Comparison of ENCODE assay signal across 8 cellular contexts in genomic region chr6:11496152-11497060, GRCh38. TPM values are rescaled to one million over a fixed set of nuclear protein-coding genes. Genes with fewer than 3 reads are reported as not detected.
A peak's percentile ranks its signal among the peaks of the same experiment; 100 is the strongest.
DNase-seq lines count a peak whose midpoint lies in the region; ATAC-seq, FAIRE-seq and TF ChIP-seq lines count a peak whose summit lies in the region.

No MANE protein-coding gene starts in this region.

- H3K4me1 ChIP-seq in OCI-LY1 (ENCODE audit: insufficient read depth, low read length, severe bottlenecking) (peaks cover 44% of the 10 kb centered on the region), esophagus squamous epithelium (peaks cover 4 to 18% (median 6%) of the 10 kb centered on the region in 3 donors)

- H3K9ac ChIP-seq in OCI-LY1 (ENCODE audit: low read length), result no peak overlapping the region; the same call in 1 of the 2 replicates

- WGBS in esophagus squamous epithelium, 2 donors, result 17 to 18% methylated on average over 11 of the region's 12 CpGs

- no peak overlapping the region for H3K27ac Mint-ChIP-seq in Calu3 (ENCODE audit: unreplicated experiment)
- H3K27ac Mint-ChIP-seq in nephron progenitor cell, result no peak overlapping the region
- H3K27ac Mint-ChIP-seq in stimulated activated naive CD8-positive, alpha-beta T cell treated with anti-CD3 and anti-CD28 coated beads, Interleukin-15, amount 100 ng/mL, for 72 hours, result no peak overlapping the region

- no TSS peak for BruUV-seq in Calu3 (replicated peaks; lab: Mats Ljungman, UMichigan)

- no peak overlapping the region for H3K4me2 ChIP-seq in OCI-LY1 (ENCODE audit: low read length)

- H3K27ac ChIP-seq in OCI-LY1 (ENCODE audit: low read depth, low read length, poor library complexity, severe bottlenecking), result no peak overlapping the region
- peak overlapping the region in 1 of 4 donors; percentile 56 for H3K27ac ChIP-seq in esophagus squamous epithelium

- H3K27me3 ChIP-seq in OCI-LY1 (ENCODE audit: insufficient read depth, low read length), result no peaks in the 10 kb centered on the region
- no peaks in the 10 kb centered on the region for H3K27me3 ChIP-seq in esophagus squamous epithelium

- no peaks in the 10 kb centered on the region for H3K36me3 ChIP-seq in OCI-LY1 (ENCODE audit: insufficient read depth, low read length)
- H3K36me3 ChIP-seq in esophagus squamous epithelium, result no peaks in the 10 kb centered on the region

- H3K9me3 Mint-ChIP-seq in Calu3 (ENCODE audit: low read depth, unreplicated experiment) (no peaks in the 10 kb centered on the region), nephron progenitor cell (peaks cover 17% of the 10 kb centered on the region)
- H3K9me3 Mint-ChIP-seq in stimulated activated naive CD8-positive, alpha-beta T cell treated with anti-CD3 and anti-CD28 coated beads, Interleukin-15, amount 100 ng/mL, for 72 hours, result no peaks in the 10 kb centered on the region

- H3F3A ChIP-seq in OCI-LY1 (ENCODE audit: insufficient read depth, low read length), result no peaks in the 10 kb centered on the region

- peak; percentile 48 for ATAC-seq in GM21390 (IDR thresholded peaks at IDR 0.05; ENCODE audit: unreplicated experiment)
- peak; percentile 91 for ATAC-seq in stimulated activated naive CD8-positive, alpha-beta T cell treated with anti-CD3 and anti-CD28 coated beads, Interleukin-15, amount 100 ng/mL, for 72 hours

- TF ChIP-seq CTCF in Calu3 (IDR thresholded peaks at IDR 0.05; ENCODE audit: unreplicated experiment) (peak; percentile 60), OCI-LY1 (IDR thresholded peaks at IDR 0.05; ENCODE audit: low read length) (peak; percentile 97), esophagus squamous epithelium (IDR thresholded peaks at IDR 0.05) (peak; percentile 73 to 96 (median 94)), nephron progenitor cell (IDR thresholded peaks at IDR 0.05) (peak; percentile 92)

- no peak for TF ChIP-seq POLR2A in esophagus squamous epithelium (IDR thresholded peaks at IDR 0.05)

- H3K27me3 Mint-ChIP-seq in Calu3 (ENCODE audit: unreplicated experiment) (no peaks in the 10 kb centered on the region), nephron progenitor cell (ENCODE audit: low read depth, poor library complexity) (peaks cover 7% of the 10 kb centered on the region)
- no peaks in the 10 kb centered on the region for H3K27me3 Mint-ChIP-seq in stimulated activated naive CD8-positive, alpha-beta T cell treated with anti-CD3 and anti-CD28 coated beads, Interleukin-15, amount 100 ng/mL, for 72 hours

- CTCF ChIA-PET in Calu3 (lab: Charles Lee), result interaction anchor here (0.5 to 2.1 kb wide), 4 partner anchors 11 to 542 kb away, joined by 3 to 4 read pairs (median 4); no protein-coding TSS in a partner anchor

- H3K79me2 ChIP-seq in OCI-LY1 (ENCODE audit: insufficient read depth, low read length), result no peaks in the 10 kb centered on the region

- no peaks in the 10 kb centered on the region for H4K20me1 ChIP-seq in OCI-LY1 (ENCODE audit: insufficient read depth, low read length)

- H3K9me2 ChIP-seq in OCI-LY1 (ENCODE audit: low read depth, low read length), result no peaks in the 10 kb centered on the region

- H3K9me3 ChIP-seq in OCI-LY1 (ENCODE audit: low read length) (0 out of 2 replicates have a peak, but pooled peaks cover 2% of the 10 kb centered on the region), esophagus squamous epithelium (no peaks in the 10 kb centered on the region)

- no peaks in the 10 kb centered on the region for H3K36me3 Mint-ChIP-seq in Calu3 (ENCODE audit: insufficient read depth, unreplicated experiment)
- H3K36me3 Mint-ChIP-seq in nephron progenitor cell (ENCODE audit: low read depth), result no peaks in the 10 kb centered on the region

- no peak overlapping the region for H2AFZ ChIP-seq in OCI-LY1 (ENCODE audit: low read length)

- H3K4me3 Mint-ChIP-seq in Calu3 (ENCODE audit: low read depth, unreplicated experiment) (no peak overlapping the region), nephron progenitor cell (no peak overlapping the region)
- no peak overlapping the region for H3K4me3 Mint-ChIP-seq in stimulated activated naive CD8-positive, alpha-beta T cell treated with anti-CD3 and anti-CD28 coated beads, Interleukin-15, amount 100 ng/mL, for 72 hours

- H3K4me1 Mint-ChIP-seq in Calu3 (ENCODE audit: low read depth, unreplicated experiment), result no peaks in the 10 kb centered on the region
- peaks cover 19% of the 10 kb centered on the region for H3K4me1 Mint-ChIP-seq in nephron progenitor cell
- H3K4me1 Mint-ChIP-seq in stimulated activated naive CD8-positive, alpha-beta T cell treated with anti-CD3 and anti-CD28 coated beads, Interleukin-15, amount 100 ng/mL, for 72 hours, result peaks cover 9% of the 10 kb centered on the region

- FAIRE-seq in HTR-8/SVneo (lab: Jason Lieb, UNC), result no peak

- intact Hi-C loops in Calu3 (cut with micrococcal nuclease; ENCODE audit: unreplicated experiment), result loop anchor here (1.0 to 5.0 kb wide), 4 partner anchors 81 to 545 kb away; no protein-coding TSS in a partner anchor
- intact Hi-C loops in esophagus squamous epithelium (cut with DNase I), result loop anchor here (5.0 to 10.0 kb wide), 2 partner anchors 322 to 354 kb away; no protein-coding TSS in a partner anchor

- H3K4me3 ChIP-seq in OCI-LY1 (ENCODE audit: low read depth, low read length, poor library complexity, severe bottlenecking) (no peak overlapping the region), esophagus squamous epithelium (no peak overlapping the region)

- DNase-seq in Calu3 (peak; percentile 73), HTR-8/SVneo (ENCODE audit: insufficient read length, low spot score) (peak; percentile 78), esophagus squamous epithelium (lab: John Stamatoyannopoulos, UW) (no peak), nephron progenitor cell (peak; percentile 64)
- peak; percentile 64 for DNase-seq in activated CD8-positive, alpha-beta memory T cell treated with anti-CD3 and anti-CD28 coated beads, Interleukin-2, amount 50 U/mL, for 4 hours
- DNase-seq in stimulated activated naive CD8-positive, alpha-beta T cell treated with anti-CD3 and anti-CD28 coated beads, Interleukin-15, amount 100 ng/mL, for 72 hours, result peak; percentile 74 to 80

RNA-seq across cellular contexts. Expression of gene TMEM170B, which starts 41.1 kb away (rescaled TPM):
- total RNA-seq in Calu3 (2022) (1.9 and 2.2 TPM in 2 replicates), esophagus squamous epithelium (1 to 10 TPM in 2 of 4 donors, under 1 TPM in 2; 0.57 to 2.7 (median 1.1) TPM)
